Comparison of ENCODE assay signal across 1 cellular context in the genomic region with DNA sequence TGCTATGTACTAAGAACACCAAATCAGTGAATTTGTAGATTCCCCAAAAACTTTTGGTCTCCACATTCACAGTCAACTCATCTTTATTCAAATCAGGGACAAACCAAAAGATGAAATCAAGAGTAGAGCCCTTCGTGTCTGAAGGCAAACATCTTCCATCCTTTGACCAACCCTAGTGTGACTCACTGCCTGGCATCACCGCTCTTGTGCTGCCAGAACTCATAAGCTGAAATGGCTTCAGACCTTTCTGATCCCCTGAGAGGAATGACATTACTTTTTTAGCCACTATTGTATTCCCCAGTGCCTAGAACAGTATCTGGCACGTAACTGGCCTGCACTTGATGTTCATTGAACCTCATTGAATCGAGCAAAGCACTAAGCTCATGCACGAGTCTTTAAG.
TF ChIP-seq lines count a peak whose summit lies in the region.

No MANE protein-coding gene starts in this region.

TF ChIP-seq in GM12878, 131 proteins besides CTCF, POLR2A, EP300 and RAD21 (continued from another document):
- TF ChIP-seq E4F1 (IDR thresholded peaks at IDR 0.05; ENCODE audit: borderline replicate concordance, partially characterized antibody): no peak
- TF ChIP-seq, protein P1, sequence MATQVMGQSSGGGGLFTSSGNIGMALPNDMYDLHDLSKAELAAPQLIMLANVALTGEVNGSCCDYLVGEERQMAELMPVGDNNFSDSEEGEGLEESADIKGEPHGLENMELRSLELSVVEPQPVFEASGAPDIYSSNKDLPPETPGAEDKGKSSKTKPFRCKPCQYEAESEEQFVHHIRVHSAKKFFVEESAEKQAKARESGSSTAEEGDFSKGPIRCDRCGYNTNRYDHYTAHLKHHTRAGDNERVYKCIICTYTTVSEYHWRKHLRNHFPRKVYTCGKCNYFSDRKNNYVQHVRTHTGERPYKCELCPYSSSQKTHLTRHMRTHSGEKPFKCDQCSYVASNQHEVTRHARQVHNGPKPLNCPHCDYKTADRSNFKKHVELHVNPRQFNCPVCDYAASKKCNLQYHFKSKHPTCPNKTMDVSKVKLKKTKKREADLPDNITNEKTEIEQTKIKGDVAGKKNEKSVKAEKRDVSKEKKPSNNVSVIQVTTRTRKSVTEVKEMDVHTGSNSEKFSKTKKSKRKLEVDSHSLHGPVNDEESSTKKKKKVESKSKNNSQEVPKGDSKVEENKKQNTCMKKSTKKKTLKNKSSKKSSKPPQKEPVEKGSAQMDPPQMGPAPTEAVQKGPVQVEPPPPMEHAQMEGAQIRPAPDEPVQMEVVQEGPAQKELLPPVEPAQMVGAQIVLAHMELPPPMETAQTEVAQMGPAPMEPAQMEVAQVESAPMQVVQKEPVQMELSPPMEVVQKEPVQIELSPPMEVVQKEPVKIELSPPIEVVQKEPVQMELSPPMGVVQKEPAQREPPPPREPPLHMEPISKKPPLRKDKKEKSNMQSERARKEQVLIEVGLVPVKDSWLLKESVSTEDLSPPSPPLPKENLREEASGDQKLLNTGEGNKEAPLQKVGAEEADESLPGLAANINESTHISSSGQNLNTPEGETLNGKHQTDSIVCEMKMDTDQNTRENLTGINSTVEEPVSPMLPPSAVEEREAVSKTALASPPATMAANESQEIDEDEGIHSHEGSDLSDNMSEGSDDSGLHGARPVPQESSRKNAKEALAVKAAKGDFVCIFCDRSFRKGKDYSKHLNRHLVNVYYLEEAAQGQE (IDR thresholded peaks at IDR 0.05; ENCODE audit: low read depth, low read length): no peak
- TF ChIP-seq, protein P2, sequence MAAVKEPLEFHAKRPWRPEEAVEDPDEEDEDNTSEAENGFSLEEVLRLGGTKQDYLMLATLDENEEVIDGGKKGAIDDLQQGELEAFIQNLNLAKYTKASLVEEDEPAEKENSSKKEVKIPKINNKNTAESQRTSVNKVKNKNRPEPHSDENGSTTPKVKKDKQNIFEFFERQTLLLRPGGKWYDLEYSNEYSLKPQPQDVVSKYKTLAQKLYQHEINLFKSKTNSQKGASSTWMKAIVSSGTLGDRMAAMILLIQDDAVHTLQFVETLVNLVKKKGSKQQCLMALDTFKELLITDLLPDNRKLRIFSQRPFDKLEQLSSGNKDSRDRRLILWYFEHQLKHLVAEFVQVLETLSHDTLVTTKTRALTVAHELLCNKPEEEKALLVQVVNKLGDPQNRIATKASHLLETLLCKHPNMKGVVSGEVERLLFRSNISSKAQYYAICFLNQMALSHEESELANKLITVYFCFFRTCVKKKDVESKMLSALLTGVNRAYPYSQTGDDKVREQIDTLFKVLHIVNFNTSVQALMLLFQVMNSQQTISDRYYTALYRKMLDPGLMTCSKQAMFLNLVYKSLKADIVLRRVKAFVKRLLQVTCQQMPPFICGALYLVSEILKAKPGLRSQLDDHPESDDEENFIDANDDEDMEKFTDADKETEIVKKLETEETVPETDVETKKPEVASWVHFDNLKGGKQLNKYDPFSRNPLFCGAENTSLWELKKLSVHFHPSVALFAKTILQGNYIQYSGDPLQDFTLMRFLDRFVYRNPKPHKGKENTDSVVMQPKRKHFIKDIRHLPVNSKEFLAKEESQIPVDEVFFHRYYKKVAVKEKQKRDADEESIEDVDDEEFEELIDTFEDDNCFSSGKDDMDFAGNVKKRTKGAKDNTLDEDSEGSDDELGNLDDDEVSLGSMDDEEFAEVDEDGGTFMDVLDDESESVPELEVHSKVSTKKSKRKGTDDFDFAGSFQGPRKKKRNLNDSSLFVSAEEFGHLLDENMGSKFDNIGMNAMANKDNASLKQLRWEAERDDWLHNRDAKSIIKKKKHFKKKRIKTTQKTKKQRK (IDR thresholded peaks at IDR 0.05; ENCODE audit: low read depth, low read length): no peak
- no peak for TF ChIP-seq BCL11A (IDR thresholded peaks at IDR 0.05; ENCODE audit: low read depth, low read length)
- no peak for TF ChIP-seq RBBP5 (conservative IDR thresholded peaks at IDR 0.05)
